ENCODE assay signal across 29 cellular contexts in genomic region chr19:3465552-3465951, GRCh38. TPM values are rescaled to one million over a fixed set of nuclear protein-coding genes. Genes with fewer than 3 reads are reported as not detected.
DNase-seq lines count a peak whose midpoint lies in the region; ATAC-seq, FAIRE-seq and TF ChIP-seq lines count a peak whose summit lies in the region.
"Had no signal": no experiment of that assay in that cellular context is flagged by ENCODE, and none has a peak within 500 bp of the region (broad histone marks: within the 10 kb centered on the region; RNA-seq: fewer than 3 reads in every experiment).

No MANE protein-coding gene starts in this region.

- DNase-seq in AG04450 (ENCODE audit: low read depth, low spot score) (no peak), WTC11 (ENCODE audit: low spot score) (no peak), right atrium auricular region (ENCODE audit: low spot score) (no peak), retinal pigment epithelial cell (ENCODE audit: low read depth) (no peak), SKM-1 treated with dmso at 0.1 percent for 144 hours (lab: John Stamatoyannopoulos, UW; ENCODE audit: unreplicated experiment) (no peak), NCI-H1105 treated with DMSO at 0.1 percent for 48 hours (lab: John Stamatoyannopoulos, UW) (no peak), GM19239 (ENCODE audit: insufficient read length, low spot score) (no peak)
- DNase-seq: ACHN; activated CD8-positive, alpha-beta T cell treated with anti-CD3 and anti-CD28 coated beads for 36 hours; activated naive CD4-positive, alpha-beta T cell treated with anti-CD3 and anti-CD28 coated beads, Interleukin-2, amount 50 U/mL, for 16 hours; activated T-cell treated with anti-CD3 and anti-CD28 coated beads, Interleukin-2, amount 50 U/mL, for 24 hours; CD4-positive, alpha-beta memory T cell; DND-41; erythroblast; KG1; NCI-H2081; NCI-H524; SHP77 treated with DMSO at 0.1 percent for 48 hours; stimulated activated CD4-positive, alpha-beta T cell treated with anti-CD3 and anti-CD28 coated beads, Interleukin-4, amount 100 ng/mL, for 24 hours had no signal

- H3K27ac Mint-ChIP-seq in WTC11, result no peak overlapping the region
- H3K27ac Mint-ChIP-seq: activated CD8-positive, alpha-beta T cell treated with anti-CD3 and anti-CD28 coated beads for 36 hours; activated T-cell treated with anti-CD3 and anti-CD28 coated beads, Interleukin-2, amount 50 U/mL, for 24 hours; CD4-positive, alpha-beta memory T cell; T-helper 1 cell treated with Interleukin-12 subunit alpha and Interleukin-12 subunit beta and Interleukin-4 antibody, amounts not matched to agents 30 μg/mL and 1 μg/mL, for 36 hours had no signal

- FAIRE-seq in GM19239 (lab: Jason Lieb, UNC), result no peak
- FAIRE-seq: GM18507, pancreas had no signal

- CTCF ChIA-PET in AG04450 (lab: Charles Lee), result no interaction called here
- CTCF ChIA-PET in WTC11 (lab: Charles Lee), result interaction anchor here (0.7 to 2.5 kb wide), 4 partner anchors 19 to 1709 kb away, joined by 3 to 21 read pairs (median 8); no protein-coding TSS in a partner anchor

- POLR2A ChIA-PET in AG04450 (lab: Yijun Ruan, JAX) (no interaction called here), WTC11 (lab: Charles Lee) (no interaction called here)

- peaks cover 7% of the 10 kb centered on the region for H3K4me1 Mint-ChIP-seq in WTC11

- peaks cover 0 to 52% of the 10 kb centered on the region in 2 donors for H3K4me1 ChIP-seq in right atrium auricular region
- H3K4me1 ChIP-seq: HAP-1, pancreas had no signal

- H3K27me3 ChIP-seq in AG04450 (ENCODE audit: control insufficient read depth, insufficient read depth, low read length) (no peaks in the 10 kb centered on the region), right atrium auricular region (no peaks in the 10 kb centered on the region)
- H3K27me3 ChIP-seq: pancreas, suprapubic skin had no signal

- peak overlapping the region; percentile 55 for H3K4me3 Mint-ChIP-seq in WTC11
- H3K4me3 Mint-ChIP-seq: activated CD8-positive, alpha-beta T cell treated with anti-CD3 and anti-CD28 coated beads for 36 hours; activated T-cell treated with anti-CD3 and anti-CD28 coated beads, Interleukin-2, amount 50 U/mL, for 24 hours; CD4-positive, alpha-beta memory T cell; T-helper 1 cell treated with Interleukin-12 subunit alpha and Interleukin-12 subunit beta and Interleukin-4 antibody, amounts not matched to agents 30 μg/mL and 1 μg/mL, for 36 hours had no signal

- H3K4me3 ChIP-seq in AG04450 (ENCODE audit: low read depth, low read length) (no peak overlapping the region), right atrium auricular region (no peak overlapping the region), retinal pigment epithelial cell (ENCODE audit: low read length) (no peak overlapping the region)
- H3K4me3 ChIP-seq: HAP-1, pancreas, smooth muscle cell, suprapubic skin had no signal

- H3K27me3 Mint-ChIP-seq in WTC11 (ENCODE audit: low read depth), result peaks cover 80% of the 10 kb centered on the region
- H3K27me3 Mint-ChIP-seq: activated CD8-positive, alpha-beta T cell treated with anti-CD3 and anti-CD28 coated beads for 36 hours; activated T-cell treated with anti-CD3 and anti-CD28 coated beads, Interleukin-2, amount 50 U/mL, for 24 hours had no signal

- ATAC-seq in WTC11, result peak; percentile 21; the same call in 1 of the 2 replicates
- ATAC-seq in HG02938 (IDR thresholded peaks at IDR 0.05; ENCODE audit: unreplicated experiment), result no peak
- ATAC-seq: activated CD8-positive, alpha-beta T cell treated with anti-CD3 and anti-CD28 coated beads for 36 hours; pancreas had no signal

- H3K9me3 Mint-ChIP-seq in WTC11, result peaks cover 8% of the 10 kb centered on the region
- H3K9me3 Mint-ChIP-seq: activated T-cell treated with anti-CD3 and anti-CD28 coated beads, Interleukin-2, amount 50 U/mL, for 24 hours; T-helper 1 cell treated with Interleukin-12 subunit alpha and Interleukin-12 subunit beta and Interleukin-4 antibody, amounts not matched to agents 30 μg/mL and 1 μg/mL, for 36 hours had no signal

- peaks cover 30% of the 10 kb centered on the region for H3K36me3 ChIP-seq in right atrium auricular region

- TF ChIP-seq CTCF in AG04450 (IDR thresholded peaks at IDR 0.05; ENCODE audit: low read depth, low read length) (no peak), WTC11 (IDR thresholded peaks at IDR 0.05) (no peak), right atrium auricular region (IDR thresholded peaks at IDR 0.05) (no peak), retinal pigment epithelial cell (conservative IDR thresholded peaks at IDR 0.05; ENCODE audit: low read depth, low read length) (peak; percentile 10)

- H3K27ac ChIP-seq in AG04450 (ENCODE audit: low read depth, low read length), result peak overlapping the region; percentile 47
- peak overlapping the region; percentile 62 to 78 for H3K27ac ChIP-seq in right atrium auricular region
- H3K27ac ChIP-seq: pancreas, suprapubic skin had no signal

- H3K9me3 ChIP-seq in AG04450 (ENCODE audit: control insufficient read depth, insufficient read depth, low read length), result peaks cover 6% of the 10 kb centered on the region
- H3K9me3 ChIP-seq in right atrium auricular region, result no peaks in the 10 kb centered on the region
- H3K9me3 ChIP-seq: pancreas, suprapubic skin had no signal

- peaks cover 5% of the 10 kb centered on the region for H3K36me3 Mint-ChIP-seq in WTC11

TF ChIP-seq in WTC11, 78 proteins besides CTCF, POLR2A, EP300 and RAD21:
- TF ChIP-seq NFYB (CRISPR knock-in tag; conservative IDR thresholded peaks at IDR 0.05; ENCODE audit: low read depth) (peak; percentile 30), TEAD4 (CRISPR knock-in tag; IDR thresholded peaks at IDR 0.05) (no peak)

RNA-seq across cellular contexts. Expression of gene SMIM24, which starts 14.8 kb away (rescaled TPM):
- polyA plus RNA-seq in AG04450 (2011; rRNA removed), result 0.19 TPM in 1 of 2 replicates, not detected in the other
- not detected in 2 replicates for polyA minus RNA-seq in AG04450 (2011; rRNA and poly(A)+ RNA removed)
- total RNA-seq in WTC11 (2021) (2.8 to 9.9 TPM (median 7.4 TPM) in 3 replicates), right atrium auricular region (not detected)
- total RNA-seq: CD4-positive, alpha-beta memory T cell; dermis microvascular lymphatic vessel endothelial cell; glomerular endothelial cell had no signal
- polyA plus RNA-seq: CD4-positive, alpha-beta memory T cell; smooth muscle cell had no signal

RNA-seq across cellular contexts. Expression of gene SMIM44, which starts 17.7 kb away (rescaled TPM):
- polyA plus RNA-seq in AG04450 (2011; rRNA removed), result not detected in 2 replicates
- polyA minus RNA-seq in AG04450 (2011; rRNA and poly(A)+ RNA removed), result not detected in 2 replicates
- total RNA-seq in WTC11 (2021), result not detected in 3 replicates
- total RNA-seq in right atrium auricular region, result not detected
- total RNA-seq: activated CD8-positive, alpha-beta T cell treated with anti-CD3 and anti-CD28 coated beads for 36 hours; CD4-positive, alpha-beta memory T cell; dermis microvascular lymphatic vessel endothelial cell; glomerular endothelial cell; liver; pancreas; smooth muscle cell; suprapubic skin had no signal
- polyA plus RNA-seq: CD4-positive, alpha-beta memory T cell; liver; smooth muscle cell had no signal

RNA-seq across cellular contexts. Expression of gene DOHH, which starts 34.9 kb away (rescaled TPM):
- polyA plus RNA-seq in AG04450 (2011; rRNA removed), result 3.4 and 4.2 TPM in 2 replicates
- 1.2 and 1.4 TPM in 2 replicates for polyA minus RNA-seq in AG04450 (2011; rRNA and poly(A)+ RNA removed)
- total RNA-seq in WTC11 (2021) (16.9 to 22.2 TPM (median 18.3 TPM) in 3 replicates), right atrium auricular region (10 to 100 TPM; 14.1 to 18.4 TPM)

RNA-seq across cellular contexts. Expression of gene FZR1, which starts 40.6 kb away (rescaled TPM):
- polyA plus RNA-seq in AG04450 (2011; rRNA removed), result 21.2 and 31.3 TPM in 2 replicates
- 16.5 and 28.0 TPM in 2 replicates for polyA minus RNA-seq in AG04450 (2011; rRNA and poly(A)+ RNA removed)
- total RNA-seq in WTC11 (2021), result 43.6 to 60.8 TPM (median 44.4 TPM) in 3 replicates
- total RNA-seq in right atrium auricular region, result 10 to 100 TPM; 20.6 to 21.7 TPM
